ENCODE assay signal across 1 cellular context in genomic region chr5:177097016-177097985, GRCh38.
TF ChIP-seq lines count a peak whose summit lies in the region.

No MANE protein-coding gene starts in this region.

TF ChIP-seq in HepG2, 621 proteins besides CTCF, POLR2A, EP300 and RAD21 (continued from another document):
- no peak for TF ChIP-seq POLR2G (IDR thresholded peaks at IDR 0.05; ENCODE audit: low read depth, low read length)
- TF ChIP-seq ZNF737 (CRISPR knock-in tag; IDR thresholded peaks at IDR 0.05; ENCODE audit: borderline replicate concordance), result no peak
- TF ChIP-seq FOXA3 (CRISPR knock-in tag; IDR thresholded peaks at IDR 0.05), result 0 out of 2 replicates have a peak, but pooled peaks have one; percentile 8
- TF ChIP-seq ZNF768 (CRISPR knock-in tag; IDR thresholded peaks at IDR 0.05), result peak; percentile 19; the same call in 1 of the 2 replicates
- TF ChIP-seq ISX (CRISPR knock-in tag; conservative IDR thresholded peaks at IDR 0.05), result no peak
- TF ChIP-seq HDAC1 (CRISPR knock-in tag; IDR thresholded peaks at IDR 0.05), result peak; percentile 67; the same call in 1 of the 2 replicates
- TF ChIP-seq ZNF616 (CRISPR knock-in tag; IDR thresholded peaks at IDR 0.05; ENCODE audit: low read depth), result no peak
- peak; percentile 65; the same call in 1 of the 2 replicates for TF ChIP-seq ZSCAN21 (CRISPR knock-in tag; IDR thresholded peaks at IDR 0.05; ENCODE audit: borderline replicate concordance)
- TF ChIP-seq, protein P1, sequence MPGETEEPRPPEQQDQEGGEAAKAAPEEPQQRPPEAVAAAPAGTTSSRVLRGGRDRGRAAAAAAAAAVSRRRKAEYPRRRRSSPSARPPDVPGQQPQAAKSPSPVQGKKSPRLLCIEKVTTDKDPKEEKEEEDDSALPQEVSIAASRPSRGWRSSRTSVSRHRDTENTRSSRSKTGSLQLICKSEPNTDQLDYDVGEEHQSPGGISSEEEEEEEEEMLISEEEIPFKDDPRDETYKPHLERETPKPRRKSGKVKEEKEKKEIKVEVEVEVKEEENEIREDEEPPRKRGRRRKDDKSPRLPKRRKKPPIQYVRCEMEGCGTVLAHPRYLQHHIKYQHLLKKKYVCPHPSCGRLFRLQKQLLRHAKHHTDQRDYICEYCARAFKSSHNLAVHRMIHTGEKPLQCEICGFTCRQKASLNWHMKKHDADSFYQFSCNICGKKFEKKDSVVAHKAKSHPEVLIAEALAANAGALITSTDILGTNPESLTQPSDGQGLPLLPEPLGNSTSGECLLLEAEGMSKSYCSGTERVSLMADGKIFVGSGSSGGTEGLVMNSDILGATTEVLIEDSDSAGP (CRISPR knock-in tag; IDR thresholded peaks at IDR 0.05; ENCODE audit: borderline replicate concordance), result peak; percentile 29
- peak; percentile 45; the same call in 1 of the 2 replicates for TF ChIP-seq ZNF609 (CRISPR knock-in tag; IDR thresholded peaks at IDR 0.05; ENCODE audit: borderline replicate concordance)
- TF ChIP-seq LCORL (IDR thresholded peaks at IDR 0.05), result no peak
- TF ChIP-seq LCORL (CRISPR knock-in tag; IDR thresholded peaks at IDR 0.05), result no peak
- TF ChIP-seq, protein P2, sequence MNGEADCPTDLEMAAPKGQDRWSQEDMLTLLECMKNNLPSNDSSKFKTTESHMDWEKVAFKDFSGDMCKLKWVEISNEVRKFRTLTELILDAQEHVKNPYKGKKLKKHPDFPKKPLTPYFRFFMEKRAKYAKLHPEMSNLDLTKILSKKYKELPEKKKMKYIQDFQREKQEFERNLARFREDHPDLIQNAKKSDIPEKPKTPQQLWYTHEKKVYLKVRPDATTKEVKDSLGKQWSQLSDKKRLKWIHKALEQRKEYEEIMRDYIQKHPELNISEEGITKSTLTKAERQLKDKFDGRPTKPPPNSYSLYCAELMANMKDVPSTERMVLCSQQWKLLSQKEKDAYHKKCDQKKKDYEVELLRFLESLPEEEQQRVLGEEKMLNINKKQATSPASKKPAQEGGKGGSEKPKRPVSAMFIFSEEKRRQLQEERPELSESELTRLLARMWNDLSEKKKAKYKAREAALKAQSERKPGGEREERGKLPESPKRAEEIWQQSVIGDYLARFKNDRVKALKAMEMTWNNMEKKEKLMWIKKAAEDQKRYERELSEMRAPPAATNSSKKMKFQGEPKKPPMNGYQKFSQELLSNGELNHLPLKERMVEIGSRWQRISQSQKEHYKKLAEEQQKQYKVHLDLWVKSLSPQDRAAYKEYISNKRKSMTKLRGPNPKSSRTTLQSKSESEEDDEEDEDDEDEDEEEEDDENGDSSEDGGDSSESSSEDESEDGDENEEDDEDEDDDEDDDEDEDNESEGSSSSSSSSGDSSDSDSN (CRISPR knock-in tag; IDR thresholded peaks at IDR 0.05), result peak; percentile 54; the same call in 1 of the 2 replicates
- TF ChIP-seq EED (CRISPR knock-in tag; IDR thresholded peaks at IDR 0.05), result no peak
- TF ChIP-seq ZNF772 (CRISPR knock-in tag; IDR thresholded peaks at IDR 0.05), result no peak
- TF ChIP-seq KLF16 (CRISPR knock-in tag; IDR thresholded peaks at IDR 0.05), result no peak
- TF ChIP-seq, protein P3, sequence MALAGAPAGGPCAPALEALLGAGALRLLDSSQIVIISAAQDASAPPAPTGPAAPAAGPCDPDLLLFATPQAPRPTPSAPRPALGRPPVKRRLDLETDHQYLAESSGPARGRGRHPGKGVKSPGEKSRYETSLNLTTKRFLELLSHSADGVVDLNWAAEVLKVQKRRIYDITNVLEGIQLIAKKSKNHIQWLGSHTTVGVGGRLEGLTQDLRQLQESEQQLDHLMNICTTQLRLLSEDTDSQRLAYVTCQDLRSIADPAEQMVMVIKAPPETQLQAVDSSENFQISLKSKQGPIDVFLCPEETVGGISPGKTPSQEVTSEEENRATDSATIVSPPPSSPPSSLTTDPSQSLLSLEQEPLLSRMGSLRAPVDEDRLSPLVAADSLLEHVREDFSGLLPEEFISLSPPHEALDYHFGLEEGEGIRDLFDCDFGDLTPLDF (CRISPR knock-in tag; IDR thresholded peaks at IDR 0.05), result no peak
- no peak for TF ChIP-seq ZNF468 (CRISPR knock-in tag; IDR thresholded peaks at IDR 0.05)
- no peak for TF ChIP-seq ZBTB7A (CRISPR knock-in tag; IDR thresholded peaks at IDR 0.05)
- TF ChIP-seq ZNF589 (CRISPR knock-in tag; conservative IDR thresholded peaks at IDR 0.05), result no peak
- TF ChIP-seq ZHX2 (IDR thresholded peaks at IDR 0.05; ENCODE audit: low read depth), result no peak
- TF ChIP-seq ZHX2 (CRISPR knock-in tag; IDR thresholded peaks at IDR 0.05; ENCODE audit: borderline replicate concordance), result no peak
- no peak for TF ChIP-seq TCF12 (IDR thresholded peaks at IDR 0.05)
- TF ChIP-seq TCF12 (CRISPR knock-in tag; IDR thresholded peaks at IDR 0.05), result no peak
- TF ChIP-seq RARA (CRISPR knock-in tag; IDR thresholded peaks at IDR 0.05), result peak; percentile 50; the same call in 1 of the 2 replicates
- no peak for TF ChIP-seq ZNF224 (CRISPR knock-in tag; IDR thresholded peaks at IDR 0.05)
- no peak for TF ChIP-seq MATR3 (CRISPR knock-in tag; IDR thresholded peaks at IDR 0.05)
- TF ChIP-seq CEBPB (IDR thresholded peaks at IDR 0.05; ENCODE audit: borderline replicate concordance, low read depth, low read length), result no peak
- peak; percentile 15; the same call in 1 of the 2 replicates for TF ChIP-seq JUND (CRISPR knock-in tag; IDR thresholded peaks at IDR 0.05)
- TF ChIP-seq ZSCAN31 (CRISPR knock-in tag; IDR thresholded peaks at IDR 0.05; ENCODE audit: low read depth), result no peak
